1 cellular context compared by ENCODE assay signal in the genomic region with DNA sequence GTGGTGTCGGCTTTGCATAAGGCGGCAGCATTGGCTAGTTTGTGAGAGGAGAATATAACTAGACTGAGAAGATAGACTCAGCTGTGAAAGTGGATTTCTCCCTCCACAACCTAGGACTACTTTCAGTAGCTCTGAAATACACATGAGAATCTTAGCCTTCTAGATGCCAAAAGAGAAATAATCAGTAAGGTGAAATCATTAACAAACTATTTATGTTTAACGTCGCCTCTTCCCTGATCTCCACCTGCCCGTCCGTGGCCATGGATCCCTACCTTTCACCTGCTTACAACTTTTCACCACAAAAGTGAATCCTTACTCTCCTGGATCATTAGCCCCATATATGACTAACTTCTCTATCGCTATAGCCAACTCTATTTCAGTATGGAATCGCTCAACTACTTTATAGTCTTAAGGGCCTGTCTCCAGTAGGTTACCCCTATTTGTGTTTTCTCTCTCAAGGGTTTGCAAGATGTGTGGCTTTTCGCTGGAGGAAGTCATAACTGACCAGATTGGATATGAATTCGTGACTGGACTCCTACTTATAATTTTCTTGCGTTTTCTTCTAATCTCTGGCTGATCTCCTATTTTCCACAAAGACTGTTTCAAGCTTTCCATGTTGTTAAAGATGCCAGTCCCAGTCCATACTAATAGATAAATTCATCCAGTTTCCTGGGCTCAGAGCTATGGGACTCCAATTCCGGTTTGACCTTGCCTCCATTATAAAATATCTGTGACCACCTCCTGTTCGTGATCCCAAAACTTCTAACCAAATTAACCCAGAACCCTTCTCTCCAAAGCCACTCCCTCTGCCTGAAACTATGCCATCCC.
TF ChIP-seq lines count a peak whose summit lies in the region.

No MANE protein-coding gene starts in this region.

TF ChIP-seq in GM23338, 12 proteins besides CTCF, POLR2A, EP300 and RAD21 (continued from another document):
- TF ChIP-seq, protein P1, sequence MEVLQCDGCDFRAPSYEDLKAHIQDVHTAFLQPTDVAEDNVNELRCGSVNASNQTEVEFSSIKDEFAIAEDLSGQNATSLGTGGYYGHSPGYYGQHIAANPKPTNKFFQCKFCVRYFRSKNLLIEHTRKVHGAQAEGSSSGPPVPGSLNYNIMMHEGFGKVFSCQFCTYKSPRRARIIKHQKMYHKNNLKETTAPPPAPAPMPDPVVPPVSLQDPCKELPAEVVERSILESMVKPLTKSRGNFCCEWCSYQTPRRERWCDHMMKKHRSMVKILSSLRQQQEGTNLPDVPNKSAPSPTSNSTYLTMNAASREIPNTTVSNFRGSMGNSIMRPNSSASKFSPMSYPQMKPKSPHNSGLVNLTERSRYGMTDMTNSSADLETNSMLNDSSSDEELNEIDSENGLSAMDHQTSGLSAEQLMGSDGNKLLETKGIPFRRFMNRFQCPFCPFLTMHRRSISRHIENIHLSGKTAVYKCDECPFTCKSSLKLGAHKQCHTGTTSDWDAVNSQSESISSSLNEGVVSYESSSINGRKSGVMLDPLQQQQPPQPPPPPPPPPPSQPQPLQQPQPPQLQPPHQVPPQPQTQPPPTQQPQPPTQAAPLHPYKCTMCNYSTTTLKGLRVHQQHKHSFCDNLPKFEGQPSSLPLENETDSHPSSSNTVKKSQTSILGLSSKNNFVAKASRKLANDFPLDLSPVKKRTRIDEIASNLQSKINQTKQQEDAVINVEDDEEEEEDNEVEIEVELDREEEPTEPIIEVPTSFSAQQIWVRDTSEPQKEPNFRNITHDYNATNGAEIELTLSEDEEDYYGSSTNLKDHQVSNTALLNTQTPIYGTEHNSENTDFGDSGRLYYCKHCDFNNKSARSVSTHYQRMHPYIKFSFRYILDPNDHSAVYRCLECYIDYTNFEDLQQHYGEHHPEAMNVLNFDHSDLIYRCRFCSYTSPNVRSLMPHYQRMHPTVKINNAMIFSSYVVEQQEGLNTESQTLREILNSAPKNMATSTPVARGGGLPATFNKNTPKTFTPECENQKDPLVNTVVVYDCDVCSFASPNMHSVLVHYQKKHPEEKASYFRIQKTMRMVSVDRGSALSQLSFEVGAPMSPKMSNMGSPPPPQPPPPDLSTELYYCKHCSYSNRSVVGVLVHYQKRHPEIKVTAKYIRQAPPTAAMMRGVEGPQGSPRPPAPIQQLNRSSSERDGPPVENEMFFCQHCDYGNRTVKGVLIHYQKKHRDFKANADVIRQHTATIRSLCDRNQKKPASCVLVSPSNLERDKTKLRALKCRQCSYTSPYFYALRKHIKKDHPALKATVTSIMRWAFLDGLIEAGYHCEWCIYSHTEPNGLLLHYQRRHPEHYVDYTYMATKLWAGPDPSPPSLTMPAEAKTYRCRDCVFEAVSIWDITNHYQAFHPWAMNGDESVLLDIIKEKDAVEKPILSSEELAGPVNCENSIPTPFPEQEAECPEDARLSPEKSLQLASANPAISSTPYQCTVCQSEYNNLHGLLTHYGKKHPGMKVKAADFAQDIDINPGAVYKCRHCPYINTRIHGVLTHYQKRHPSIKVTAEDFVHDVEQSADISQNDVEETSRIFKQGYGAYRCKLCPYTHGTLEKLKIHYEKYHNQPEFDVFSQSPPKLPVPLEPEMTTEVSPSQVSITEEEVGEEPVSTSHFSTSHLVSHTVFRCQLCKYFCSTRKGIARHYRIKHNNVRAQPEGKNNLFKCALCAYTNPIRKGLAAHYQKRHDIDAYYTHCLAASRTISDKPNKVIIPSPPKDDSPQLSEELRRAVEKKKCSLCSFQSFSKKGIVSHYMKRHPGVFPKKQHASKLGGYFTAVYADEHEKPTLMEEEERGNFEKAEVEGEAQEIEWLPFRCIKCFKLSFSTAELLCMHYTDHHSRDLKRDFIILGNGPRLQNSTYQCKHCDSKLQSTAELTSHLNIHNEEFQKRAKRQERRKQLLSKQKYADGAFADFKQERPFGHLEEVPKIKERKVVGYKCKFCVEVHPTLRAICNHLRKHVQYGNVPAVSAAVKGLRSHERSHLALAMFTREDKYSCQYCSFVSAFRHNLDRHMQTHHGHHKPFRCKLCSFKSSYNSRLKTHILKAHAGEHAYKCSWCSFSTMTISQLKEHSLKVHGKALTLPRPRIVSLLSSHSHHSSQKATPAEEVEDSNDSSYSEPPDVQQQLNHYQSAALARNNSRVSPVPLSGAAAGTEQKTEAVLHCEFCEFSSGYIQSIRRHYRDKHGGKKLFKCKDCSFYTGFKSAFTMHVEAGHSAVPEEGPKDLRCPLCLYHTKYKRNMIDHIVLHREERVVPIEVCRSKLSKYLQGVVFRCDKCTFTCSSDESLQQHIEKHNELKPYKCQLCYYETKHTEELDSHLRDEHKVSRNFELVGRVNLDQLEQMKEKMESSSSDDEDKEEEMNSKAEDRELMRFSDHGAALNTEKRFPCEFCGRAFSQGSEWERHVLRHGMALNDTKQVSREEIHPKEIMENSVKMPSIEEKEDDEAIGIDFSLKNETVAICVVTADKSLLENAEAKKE (CRISPR knock-in tag; IDR thresholded peaks at IDR 0.05) = no peak
- TF ChIP-seq, protein P2, sequence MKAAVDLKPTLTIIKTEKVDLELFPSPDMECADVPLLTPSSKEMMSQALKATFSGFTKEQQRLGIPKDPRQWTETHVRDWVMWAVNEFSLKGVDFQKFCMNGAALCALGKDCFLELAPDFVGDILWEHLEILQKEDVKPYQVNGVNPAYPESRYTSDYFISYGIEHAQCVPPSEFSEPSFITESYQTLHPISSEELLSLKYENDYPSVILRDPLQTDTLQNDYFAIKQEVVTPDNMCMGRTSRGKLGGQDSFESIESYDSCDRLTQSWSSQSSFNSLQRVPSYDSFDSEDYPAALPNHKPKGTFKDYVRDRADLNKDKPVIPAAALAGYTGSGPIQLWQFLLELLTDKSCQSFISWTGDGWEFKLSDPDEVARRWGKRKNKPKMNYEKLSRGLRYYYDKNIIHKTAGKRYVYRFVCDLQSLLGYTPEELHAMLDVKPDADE (IDR thresholded peaks at IDR 0.05) = no peak
- no peak for TF ChIP-seq EZH2 (IDR thresholded peaks at IDR 0.05; ENCODE audit: low read depth, unreplicated experiment)
- TF ChIP-seq, protein P3, sequence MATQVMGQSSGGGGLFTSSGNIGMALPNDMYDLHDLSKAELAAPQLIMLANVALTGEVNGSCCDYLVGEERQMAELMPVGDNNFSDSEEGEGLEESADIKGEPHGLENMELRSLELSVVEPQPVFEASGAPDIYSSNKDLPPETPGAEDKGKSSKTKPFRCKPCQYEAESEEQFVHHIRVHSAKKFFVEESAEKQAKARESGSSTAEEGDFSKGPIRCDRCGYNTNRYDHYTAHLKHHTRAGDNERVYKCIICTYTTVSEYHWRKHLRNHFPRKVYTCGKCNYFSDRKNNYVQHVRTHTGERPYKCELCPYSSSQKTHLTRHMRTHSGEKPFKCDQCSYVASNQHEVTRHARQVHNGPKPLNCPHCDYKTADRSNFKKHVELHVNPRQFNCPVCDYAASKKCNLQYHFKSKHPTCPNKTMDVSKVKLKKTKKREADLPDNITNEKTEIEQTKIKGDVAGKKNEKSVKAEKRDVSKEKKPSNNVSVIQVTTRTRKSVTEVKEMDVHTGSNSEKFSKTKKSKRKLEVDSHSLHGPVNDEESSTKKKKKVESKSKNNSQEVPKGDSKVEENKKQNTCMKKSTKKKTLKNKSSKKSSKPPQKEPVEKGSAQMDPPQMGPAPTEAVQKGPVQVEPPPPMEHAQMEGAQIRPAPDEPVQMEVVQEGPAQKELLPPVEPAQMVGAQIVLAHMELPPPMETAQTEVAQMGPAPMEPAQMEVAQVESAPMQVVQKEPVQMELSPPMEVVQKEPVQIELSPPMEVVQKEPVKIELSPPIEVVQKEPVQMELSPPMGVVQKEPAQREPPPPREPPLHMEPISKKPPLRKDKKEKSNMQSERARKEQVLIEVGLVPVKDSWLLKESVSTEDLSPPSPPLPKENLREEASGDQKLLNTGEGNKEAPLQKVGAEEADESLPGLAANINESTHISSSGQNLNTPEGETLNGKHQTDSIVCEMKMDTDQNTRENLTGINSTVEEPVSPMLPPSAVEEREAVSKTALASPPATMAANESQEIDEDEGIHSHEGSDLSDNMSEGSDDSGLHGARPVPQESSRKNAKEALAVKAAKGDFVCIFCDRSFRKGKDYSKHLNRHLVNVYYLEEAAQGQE (IDR thresholded peaks at IDR 0.05; ENCODE audit: unreplicated experiment) = no peak
- TF ChIP-seq STAT1 (IDR thresholded peaks at IDR 0.05; ENCODE audit: unreplicated experiment) = no peak
- no peak for TF ChIP-seq CREB1 (CRISPR knock-in tag; IDR thresholded peaks at IDR 0.05; ENCODE audit: low read depth)
- no peak for TF ChIP-seq ZNF114 (CRISPR knock-in tag; IDR thresholded peaks at IDR 0.05)
